ENCODE assay signal across 12 cellular contexts in the genomic region with DNA sequence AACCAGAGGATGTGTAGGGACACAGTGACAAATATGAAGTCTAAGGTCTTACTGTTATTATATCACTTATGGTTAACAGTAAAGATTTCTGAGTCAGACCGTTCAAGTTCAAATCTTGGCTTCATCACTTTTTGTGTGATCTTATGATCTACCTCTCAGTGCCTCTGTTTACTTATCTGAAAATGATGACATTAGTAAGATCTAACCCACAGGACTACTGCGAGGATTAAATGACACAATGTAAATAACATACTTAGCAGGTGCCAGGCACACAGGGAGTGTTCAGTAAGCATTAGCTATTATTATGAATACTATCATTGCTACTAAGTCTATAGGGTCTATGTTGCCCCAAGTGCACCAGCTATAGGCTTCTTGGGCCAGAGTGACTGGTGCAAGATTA. TPM values are rescaled to one million over a fixed set of nuclear protein-coding genes. Genes with fewer than 3 reads are reported as not detected.
DNase-seq lines count a peak whose midpoint lies in the region; ATAC-seq and TF ChIP-seq lines count a peak whose summit lies in the region.
"Had no signal": no experiment of that assay in that cellular context is flagged by ENCODE, and none has a peak within 500 bp of the region (broad histone marks: within the 10 kb centered on the region; RNA-seq: fewer than 3 reads in every experiment).

No MANE protein-coding gene starts in this region.

- no peak for DNase-seq in activated naive CD4-positive, alpha-beta T cell treated with anti-CD3 and anti-CD28 coated beads, Interleukin-2, amount 10 ng/mL, durations not matched to agents 7 days and 5 days
- DNase-seq in activated naive CD4-positive, alpha-beta T cell (lab: John Stamatoyannopoulos, UW), result no peak
- DNase-seq in activated naive CD4-positive, alpha-beta T cell treated with anti-CD3 and anti-CD28 coated beads, Interleukin-2, amount 50 U/mL, for 72 hours (ENCODE audit: low spot score in 2 of 2), result no peak
- DNase-seq in memory B cell (ENCODE audit: low spot score in 2 of 2) (no peak), transverse colon (no peak), NCI-H345 (lab: John Stamatoyannopoulos, UW) (no peak)
- DNase-seq: caudate nucleus, DMS 273 treated with DMSO at 0.1 percent for 48 hours had no signal

- H3K4me3 ChIP-seq in transverse colon, result peak overlapping the region in 3 of 4 donors; percentile 80 to 93 (median 87)

- no peak for TF ChIP-seq EP300 in transverse colon (IDR thresholded peaks at IDR 0.05; ENCODE audit: low read depth)

- intact Hi-C loops in transverse colon (cut with DNase I; ENCODE audit: low total_unique reads), result no loop called here

- no peaks in the 10 kb centered on the region for H3K27me3 ChIP-seq in transverse colon
- H3K27me3 ChIP-seq: SJSA1 had no signal

- CTCF ChIA-PET in activated naive CD4-positive, alpha-beta T cell treated with anti-CD3 and anti-CD28 coated beads, Interleukin-2, amount 10 ng/mL, durations not matched to agents 7 days and 5 days (lab: Charles Lee), result interaction anchor here (1.2 to 4.9 kb wide), 10 partner anchors 8 to 102 kb away, joined by 3 to 31 read pairs (median 11); no protein-coding TSS in a partner anchor

- peaks cover 69% of the 10 kb centered on the region for H3K36me3 Mint-ChIP-seq in activated naive CD4-positive, alpha-beta T cell treated with anti-CD3 and anti-CD28 coated beads, Interleukin-2, amount 10 ng/mL, durations not matched to agents 7 days and 5 days
- peaks cover 51 to 61% of the 10 kb centered on the region in 2 donors for H3K36me3 Mint-ChIP-seq in activated naive CD4-positive, alpha-beta T cell treated with anti-CD3 and anti-CD28 coated beads, Interleukin-2, amount 50 U/mL, for 72 hours
- peaks cover 41% of the 10 kb centered on the region for H3K36me3 Mint-ChIP-seq in memory B cell

- TF ChIP-seq POLR2A in transverse colon (IDR thresholded peaks at IDR 0.05), result no peak

- no peaks in the 10 kb centered on the region for H3K9me3 Mint-ChIP-seq in activated naive CD4-positive, alpha-beta T cell treated with anti-CD3 and anti-CD28 coated beads, Interleukin-2, amount 10 ng/mL, durations not matched to agents 7 days and 5 days
- no peaks in the 10 kb centered on the region for H3K9me3 Mint-ChIP-seq in activated naive CD4-positive, alpha-beta T cell treated with anti-CD3 and anti-CD28 coated beads, Interleukin-2, amount 50 U/mL, for 72 hours
- H3K9me3 Mint-ChIP-seq in memory B cell, result no peaks in the 10 kb centered on the region

- H3K27ac ChIP-seq in transverse colon, result peak overlapping the region; percentile 98 to 100 (median 100)
- H3K27ac ChIP-seq: SJSA1 had no signal

- peaks cover 0 to 40% (median 29%) of the 10 kb centered on the region in 4 donors for H3K36me3 ChIP-seq in transverse colon

- peak overlapping the region; percentile 95 for H3K27ac Mint-ChIP-seq in activated naive CD4-positive, alpha-beta T cell treated with anti-CD3 and anti-CD28 coated beads, Interleukin-2, amount 10 ng/mL, durations not matched to agents 7 days and 5 days
- H3K27ac Mint-ChIP-seq in activated naive CD4-positive, alpha-beta T cell treated with anti-CD3 and anti-CD28 coated beads, Interleukin-2, amount 50 U/mL, for 72 hours, result peak overlapping the region; percentile 100
- H3K27ac Mint-ChIP-seq in memory B cell, result peak overlapping the region; percentile 100

- 19 to 20% methylated on average over 2 of the region's 2 CpGs for WGBS in transverse colon (ENCODE audit: low coverage in 1 of 2), 2 donors

- no peaks in the 10 kb centered on the region for H3K9me3 ChIP-seq in transverse colon
- H3K9me3 ChIP-seq: SJSA1 had no signal

- peaks cover 36 to 63% (median 45%) of the 10 kb centered on the region in 4 donors for H3K4me1 ChIP-seq in transverse colon

- no peak for TF ChIP-seq CTCF in transverse colon (IDR thresholded peaks at IDR 0.05)

- in situ Hi-C loops in transverse colon (cut with MboI; ENCODE audit: low pct_ligation_motif_present in 1 of 4, low pct_unique_long_range_greater_than_20kb in 1 of 4, low sequenced_read_pairs in 3 of 4), result no loop called here

- peak; percentile 2 to 9 for ATAC-seq in activated naive CD4-positive, alpha-beta T cell treated with anti-CD3 and anti-CD28 coated beads, Interleukin-2, amount 50 U/mL, for 72 hours
- ATAC-seq in memory B cell (ENCODE audit: low read depth), result no peak
- no peak for ATAC-seq in GM19463 (IDR thresholded peaks at IDR 0.05; ENCODE audit: unreplicated experiment)
- no peak for ATAC-seq in GM19324 (IDR thresholded peaks at IDR 0.05; ENCODE audit: low FRiP score, unreplicated experiment)

- peaks cover 69% of the 10 kb centered on the region for H3K4me1 Mint-ChIP-seq in activated naive CD4-positive, alpha-beta T cell treated with anti-CD3 and anti-CD28 coated beads, Interleukin-2, amount 10 ng/mL, durations not matched to agents 7 days and 5 days
- H3K4me1 Mint-ChIP-seq in memory B cell, result peaks cover 54% of the 10 kb centered on the region

- peak overlapping the region; percentile 99 for H3K4me3 Mint-ChIP-seq in activated naive CD4-positive, alpha-beta T cell treated with anti-CD3 and anti-CD28 coated beads, Interleukin-2, amount 10 ng/mL, durations not matched to agents 7 days and 5 days
- H3K4me3 Mint-ChIP-seq in memory B cell, result peak overlapping the region; percentile 97

- no peaks in the 10 kb centered on the region for H3K27me3 Mint-ChIP-seq in activated naive CD4-positive, alpha-beta T cell treated with anti-CD3 and anti-CD28 coated beads, Interleukin-2, amount 10 ng/mL, durations not matched to agents 7 days and 5 days
- no peaks in the 10 kb centered on the region for H3K27me3 Mint-ChIP-seq in memory B cell

RNA-seq across cellular contexts. Expression of gene IRF1, which starts 2.0 kb away (rescaled TPM):
- total RNA-seq in activated naive CD4-positive, alpha-beta T cell treated with anti-CD3 and anti-CD28 coated beads, Interleukin-2, amount 50 U/mL, for 72 hours, result 100 to 1,000 TPM; 107 to 156 TPM
- total RNA-seq in transverse colon, result 10 to 100 TPM; 40.8 to 86.9 (median 65.5) TPM

RNA-seq across cellular contexts. Expression of gene IL5, which starts 54.7 kb away (rescaled TPM):
- total RNA-seq in activated naive CD4-positive, alpha-beta T cell treated with anti-CD3 and anti-CD28 coated beads, Interleukin-2, amount 50 U/mL, for 72 hours, result not detected
- not detected for total RNA-seq in transverse colon
- total RNA-seq: left lobe of liver, SJSA1 had no signal

Comparison
In these comparisons a context has a peak if more than half of its experiments do, and no peak if none do; other contexts are left out.
1. ATAC-seq: peak in activated naive CD4-positive, alpha-beta T cell treated with anti-CD3 and anti-CD28 coated beads, Interleukin-2, amount 50 U/mL, for 72 hours (2 of 2); none in memory B cell (single experiment), GM19463 (single experiment) and GM19324 (single experiment).
2. Peak in every context shown above with its lines, with median percentiles within 50 percentile points of each other: H3K27ac Mint-ChIP-seq.